12 cellular contexts compared by ENCODE assay signal in the genomic region with DNA sequence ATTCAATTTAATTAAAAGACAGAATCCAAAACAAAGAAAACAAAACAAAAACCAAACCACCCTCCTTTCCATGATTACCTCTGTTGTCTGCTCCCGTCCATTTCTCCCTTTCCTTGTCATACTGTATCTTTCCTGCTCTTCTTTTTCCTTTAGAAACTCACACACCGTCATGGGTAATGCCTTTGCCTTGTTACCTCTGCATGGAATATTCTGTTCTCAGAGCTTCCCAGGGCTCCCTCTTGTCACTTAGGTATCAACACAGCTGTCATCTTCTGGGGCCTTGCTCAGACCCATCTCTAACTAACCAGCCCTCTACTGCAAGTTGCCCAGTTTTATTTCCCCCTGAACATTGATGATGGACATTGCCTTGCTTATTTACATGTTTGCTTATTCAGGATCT. TPM values are rescaled to one million over a fixed set of nuclear protein-coding genes. Genes with fewer than 3 reads are reported as not detected.
DNase-seq lines count a peak whose midpoint lies in the region; TF ChIP-seq lines count a peak whose summit lies in the region.
"Had no signal": no experiment of that assay in that cellular context is flagged by ENCODE, and none has a peak within 500 bp of the region (broad histone marks: within the 10 kb centered on the region; RNA-seq: fewer than 3 reads in every experiment).

No MANE protein-coding gene starts in this region.

- peaks cover 12% of the 10 kb centered on the region for H3F3A ChIP-seq in MM.1S (ENCODE audit: insufficient read depth, low read length)

- H3K4me1 ChIP-seq in MM.1S (ENCODE audit: low read length) (peaks cover 22% of the 10 kb centered on the region), hepatocyte (ENCODE audit: insufficient read depth) (no peaks in the 10 kb centered on the region)

- H3K36me3 ChIP-seq in MM.1S (replicated peaks; ENCODE audit: insufficient read depth, low read length) = no peaks in the 10 kb centered on the region
- H3K36me3 ChIP-seq in hepatocyte (replicated peaks; ENCODE audit: insufficient read depth, low read depth) = no peaks in the 10 kb centered on the region

- 75% methylated on average over 2 of the region's 2 CpGs for WGBS in hepatocyte (ENCODE audit: low lambda C conversion rate, missing lambda C conversion rate)

- H3K27me3 ChIP-seq in MM.1S (replicated peaks; ENCODE audit: insufficient read depth, low read length) (no peaks in the 10 kb centered on the region), hepatocyte (no peaks in the 10 kb centered on the region)

- TF ChIP-seq CTCF in MM.1S (IDR thresholded peaks at IDR 0.05; ENCODE audit: low read length) (no peak), hepatocyte (IDR thresholded peaks at IDR 0.05; ENCODE audit: poor library complexity) (no peak)

- peak overlapping the region; percentile 56; the same call in 1 of the 2 replicates for H3K4me2 ChIP-seq in MM.1S (ENCODE audit: low read depth, low read length)
- no peak overlapping the region for H3K4me2 ChIP-seq in hepatocyte

- H3K4me3 ChIP-seq in MM.1S (ENCODE audit: low read length) (no peak overlapping the region), hepatocyte (no peak overlapping the region)
- H3K4me3 ChIP-seq: A549 had no signal

- peak; percentile 30 for DNase-seq in activated CD8-positive, alpha-beta memory T cell treated with anti-CD3 and anti-CD28 coated beads, Interleukin-2, amount 50 U/mL, for 48 hours
- no peak for DNase-seq in activated CD8-positive, alpha-beta memory T cell treated with anti-CD3 and anti-CD28 coated beads, Interleukin-2, amount 50 U/mL, for 4 hours
- DNase-seq in MM.1S (no peak), hepatocyte (ENCODE audit: low spot score) (peak; percentile 1), HPDE6-E6E7 (ENCODE audit: extremely low spot score) (no peak), SKM-1 (lab: John Stamatoyannopoulos, UW; ENCODE audit: unreplicated experiment) (no peak)
- peak; percentile 10 for DNase-seq in stimulated activated CD8-positive, alpha-beta memory T cell treated with anti-CD3 and anti-CD28 coated beads, Interleukin-4, amount 100 ng/mL, for 48 hours
- no peak for DNase-seq in activated CD4-positive, alpha-beta T cell treated with anti-CD3 and anti-CD28 coated beads, Interleukin-2, amount 50 U/mL, for 48 hours
- DNase-seq: NCI-H524 treated with DMSO at 0.1 percent for 48 hours had no signal

- H3K9me3 ChIP-seq in MM.1S (replicated peaks; ENCODE audit: insufficient read depth, low read length) = no peaks in the 10 kb centered on the region
- H3K9me3 ChIP-seq in hepatocyte (ENCODE audit: low read depth) = no peaks in the 10 kb centered on the region
- H3K9me3 ChIP-seq: A549 had no signal

- H3K27ac ChIP-seq in MM.1S (ENCODE audit: low read length) = no peak overlapping the region
- no peak overlapping the region for H3K27ac ChIP-seq in hepatocyte
- H3K27ac ChIP-seq: C4-2B had no signal

- no peaks in the 10 kb centered on the region for H4K20me1 ChIP-seq in MM.1S (ENCODE audit: insufficient read depth, low read length)
- H4K20me1 ChIP-seq in hepatocyte (ENCODE audit: insufficient read depth, poor library complexity, severe bottlenecking) = no peaks in the 10 kb centered on the region

- H3K9me2 ChIP-seq in MM.1S (replicated peaks; ENCODE audit: insufficient read depth, low read length) (no peaks in the 10 kb centered on the region), hepatocyte (replicated peaks; ENCODE audit: insufficient read depth) (no peaks in the 10 kb centered on the region)

- H3K79me2 ChIP-seq in MM.1S (ENCODE audit: low read length) = no peaks in the 10 kb centered on the region
- no peaks in the 10 kb centered on the region for H3K79me2 ChIP-seq in hepatocyte

- no peak overlapping the region for H3K9ac ChIP-seq in MM.1S (ENCODE audit: low read length)

- H2AFZ ChIP-seq in MM.1S (ENCODE audit: low read length) (no peak overlapping the region), hepatocyte (no peak overlapping the region)

RNA-seq across cellular contexts. Expression of a gene that starts 30.2 kb away (rescaled TPM):
- total RNA-seq in hepatocyte = 0.10 and 0.12 TPM in 2 replicates
- not detected in 2 replicates for polyA plus RNA-seq in hepatocyte
- total RNA-seq: MCF 10A had no signal
- polyA plus RNA-seq: A549 had no signal

RNA-seq across cellular contexts. Expression of a gene that starts 41.1 kb away (rescaled TPM):
- total RNA-seq in hepatocyte = 5.2 and 8.3 TPM in 2 replicates
- 6.2 and 10.6 TPM in 2 replicates for polyA plus RNA-seq in hepatocyte

RNA-seq across cellular contexts. Expression of a gene that starts 51.6 kb away (rescaled TPM):
- 75.5 and 79.1 TPM in 2 replicates for total RNA-seq in hepatocyte
- 102 and 107 TPM in 2 replicates for polyA plus RNA-seq in hepatocyte

Comparison
In these comparisons a context has a peak if more than half of its experiments do, and no peak if none do; other contexts are left out.
1. DNase-seq: peak in activated CD8-positive, alpha-beta memory T cell treated with anti-CD3 and anti-CD28 coated beads, Interleukin-2, amount 50 U/mL, for 48 hours (single experiment), hepatocyte (single experiment) and stimulated activated CD8-positive, alpha-beta memory T cell treated with anti-CD3 and anti-CD28 coated beads, Interleukin-4, amount 100 ng/mL, for 48 hours (single experiment); none in activated CD8-positive, alpha-beta memory T cell treated with anti-CD3 and anti-CD28 coated beads, Interleukin-2, amount 50 U/mL, for 4 hours (single experiment), MM.1S (single experiment), HPDE6-E6E7 (single experiment), activated CD4-positive, alpha-beta T cell treated with anti-CD3 and anti-CD28 coated beads, Interleukin-2, amount 50 U/mL, for 48 hours (0 of 2) and SKM-1 (single experiment).